Comparison of ENCODE assay signal across 17 cellular contexts in the genomic region with DNA sequence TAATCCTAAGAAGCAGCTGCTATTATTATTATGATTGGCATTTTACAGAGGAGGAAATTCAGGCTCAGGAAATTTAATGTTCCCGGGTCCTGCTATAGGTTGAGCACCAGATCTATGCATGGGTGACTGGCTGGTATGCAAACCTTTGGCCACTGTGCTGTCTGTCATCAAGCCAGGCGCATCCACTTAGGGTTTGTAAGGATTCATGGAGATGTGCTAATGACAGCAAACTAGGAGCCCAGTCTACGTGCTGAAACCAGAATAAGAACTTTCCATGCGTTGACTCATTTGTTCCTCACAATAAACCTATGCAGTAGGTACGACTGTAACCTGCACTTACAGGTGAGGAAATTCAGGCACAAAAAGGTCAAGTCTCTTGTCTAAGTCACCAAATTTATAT.
"Had no signal": no experiment of that assay in that cellular context is flagged by ENCODE, and none has a peak within 500 bp of the region (broad histone marks: within the 10 kb centered on the region; RNA-seq: fewer than 3 reads in every experiment).

No MANE protein-coding gene starts in this region.

- H3K9me3 ChIP-seq: colonic mucosa, pancreas, testis, vagina had no signal

- H3K36me3 ChIP-seq: colonic mucosa, pancreas, vagina had no signal

- H3K4me2 ChIP-seq: smooth muscle cell had no signal

- H3K27me3 ChIP-seq: colonic mucosa, dorsolateral prefrontal cortex, pancreas, testis, vagina had no signal

- H3K4me1 ChIP-seq: colonic mucosa, testis had no signal

- H3K4me3 ChIP-seq: colonic mucosa, dorsolateral prefrontal cortex, pancreas, smooth muscle cell, testis, vagina had no signal

- ATAC-seq: activated CD8-positive, alpha-beta T cell treated with anti-CD3 and anti-CD28 coated beads, Interleukin-2, amount 10 ng/mL, durations not matched to agents 7 days and 5 days; natural killer cell treated with Interleukin-12 subunit alpha and Interleukin-12 subunit beta and Interleukin-15 and Interleukin-18, amount 100 ng/mL, for 72 hours; sciatic nerve; stimulated activated naive B cell treated with anti-CD40 and anti-IgM and Interleukin-4, amounts not matched to agents 10 μg/mL and 1 μg/mL and 100 μg/mL, for 72 hours; T-cell had no signal

- DNase-seq: activated CD4-positive, alpha-beta T cell treated with anti-CD3 and anti-CD28 coated beads for 1 hour; activated CD4-positive, alpha-beta T cell treated with anti-CD3 and anti-CD28 coated beads, Interleukin-2, amount 50 U/mL, for 1 hour; activated CD8-positive, alpha-beta T cell treated with anti-CD3 and anti-CD28 coated beads, Interleukin-2, amount 10 ng/mL, durations not matched to agents 7 days and 5 days; activated gamma-delta T cell treated with Interleukin-2 at 50 U/mL for 16 hours; colonic mucosa; dorsolateral prefrontal cortex; foreskin fibroblast; kidney; stimulated activated CD4-positive, alpha-beta T cell treated with anti-CD3 and anti-CD28 coated beads, Interleukin-15, amount 100 ng/mL, for 24 hours; stimulated activated naive B cell treated with anti-CD40 and anti-IgM and Interleukin-4, amounts not matched to agents 10 μg/mL and 1 μg/mL and 100 μg/mL, for 72 hours; T-cell; testis had no signal

- H3K27ac ChIP-seq: colonic mucosa, dorsolateral prefrontal cortex, testis, vagina had no signal
